In the genomic region with DNA sequence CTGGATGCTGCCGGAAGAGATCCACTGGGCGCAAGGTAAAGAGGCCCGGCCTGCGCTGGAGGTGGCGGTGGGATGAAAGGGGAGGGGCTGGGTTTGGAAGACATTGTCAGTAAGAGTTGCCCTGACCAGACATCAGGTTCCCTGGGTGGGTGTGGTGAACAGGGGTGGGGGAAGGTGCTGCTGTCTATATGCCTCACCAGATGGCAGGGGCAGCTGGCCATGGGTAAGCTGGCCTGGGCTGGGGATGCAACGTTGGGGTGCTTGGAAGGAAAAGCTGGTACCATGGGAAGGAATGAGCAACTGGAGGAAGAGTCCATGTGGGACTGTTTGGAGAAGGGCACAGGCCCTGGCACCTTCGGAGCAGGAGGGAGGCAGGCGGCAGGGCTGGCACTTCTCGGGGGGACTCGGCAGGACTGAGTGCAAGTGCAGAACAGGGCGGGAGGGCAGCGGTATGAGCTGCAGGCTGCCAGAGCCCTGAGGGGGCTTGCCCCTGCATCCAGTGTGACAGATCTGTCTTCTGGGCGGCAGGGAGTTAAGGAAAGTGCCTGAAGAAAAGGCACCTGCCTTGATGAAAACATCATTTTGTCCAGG, we compare ENCODE assay signal across 14 cellular contexts.
DNase-seq lines count a peak whose midpoint lies in the region; ATAC-seq and TF ChIP-seq lines count a peak whose summit lies in the region.
"Had no signal": no experiment of that assay in that cellular context is flagged by ENCODE, and none has a peak within 500 bp of the region (broad histone marks: within the 10 kb centered on the region; RNA-seq: fewer than 3 reads in every experiment).

No MANE protein-coding gene starts in this region.

- H3K27ac Mint-ChIP-seq in neural crest cell (ENCODE audit: unreplicated experiment): no peak overlapping the region
- H3K27ac Mint-ChIP-seq: CD4-positive, alpha-beta memory T cell; HFFc6 had no signal

- peak; percentile 14 for DNase-seq in DMS 273 treated with DMSO at 0.1 percent for 48 hours (lab: John Stamatoyannopoulos, UW)
- peak; percentile 75 for DNase-seq in WERI-Rb-1
- no peak for DNase-seq in neural crest cell (ENCODE audit: low read depth, low spot score)
- DNase-seq in stimulated activated CD4-positive, alpha-beta T cell treated with anti-CD3 and anti-CD28 coated beads, Interleukin-15, amount 100 ng/mL, for 24 hours: no peak
- no peak for DNase-seq in iPS-NIHi7 (ENCODE audit: extremely low spot score)
- no peak for DNase-seq in stimulated activated CD4-positive, alpha-beta T cell treated with anti-CD3 and anti-CD28 coated beads, Interleukin-4, amount 100 ng/mL, for 24 hours
- DNase-seq: ACHN; CD4-positive, alpha-beta memory T cell; HCEC 1CT; HFFc6 had no signal

- no peak for ATAC-seq in GM19351 (IDR thresholded peaks at IDR 0.05; ENCODE audit: unreplicated experiment)
- ATAC-seq: HepG2 had no signal

- H4K20me1 ChIP-seq in BLaER1: peaks cover 45% of the 10 kb centered on the region

- no peaks in the 10 kb centered on the region for H3K36me3 Mint-ChIP-seq in neural crest cell (ENCODE audit: low read depth)
- H3K36me3 Mint-ChIP-seq: CD4-positive, alpha-beta memory T cell had no signal

- H3K4me3 Mint-ChIP-seq in neural crest cell: peak overlapping the region; percentile 29
- H3K4me3 Mint-ChIP-seq: CD4-positive, alpha-beta memory T cell; HFFc6 had no signal

- H3K9me3 Mint-ChIP-seq in neural crest cell: no peaks in the 10 kb centered on the region
- H3K9me3 Mint-ChIP-seq: CD4-positive, alpha-beta memory T cell; HFFc6 had no signal

- H3K9me3 ChIP-seq in BLaER1: no peaks in the 10 kb centered on the region
- no peaks in the 10 kb centered on the region for H3K9me3 ChIP-seq in WERI-Rb-1 (ENCODE audit: severe bottlenecking)

- peaks cover 43% of the 10 kb centered on the region for H3K27me3 Mint-ChIP-seq in neural crest cell (ENCODE audit: low read depth)

- H3K4me1 ChIP-seq in BLaER1: peaks cover 95% of the 10 kb centered on the region

- peaks cover 45% of the 10 kb centered on the region for H3K4me1 Mint-ChIP-seq in neural crest cell

- H3K27me3 ChIP-seq in BLaER1: peaks cover 5% of the 10 kb centered on the region; the same call in 1 of the 2 replicates
- no peaks in the 10 kb centered on the region for H3K27me3 ChIP-seq in WERI-Rb-1 (ENCODE audit: insufficient read depth, low read depth, severe bottlenecking)

- H3K4me3 ChIP-seq in BLaER1 (0 out of 2 replicates have a peak overlapping the region, but pooled peaks have one; percentile 14), WERI-Rb-1 (ENCODE audit: low read depth, low read length) (no peak overlapping the region)

- H3K4me2 ChIP-seq in BLaER1: peak overlapping the region; percentile 95

- TF ChIP-seq CTCF in WERI-Rb-1 (IDR thresholded peaks at IDR 0.05; ENCODE audit: low read depth, low read length) (no peak), neural crest cell (conservative IDR thresholded peaks at IDR 0.05) (no peak)

- H3K36me3 ChIP-seq in BLaER1: no peaks in the 10 kb centered on the region
- H3K36me3 ChIP-seq in WERI-Rb-1: no peaks in the 10 kb centered on the region

- H3K27ac ChIP-seq in BLaER1: no peak overlapping the region
- peak overlapping the region; percentile 34 for H3K27ac ChIP-seq in WERI-Rb-1
- H3K27ac ChIP-seq: C4-2B had no signal

- H3K9ac ChIP-seq in BLaER1: no peak overlapping the region

Comparison
In these comparisons a context has a peak if more than half of its experiments do, and no peak if none do; other contexts are left out.
1. DNase-seq: peak in DMS 273 treated with DMSO at 0.1 percent for 48 hours (single experiment) and WERI-Rb-1 (single experiment); none in neural crest cell (single experiment), stimulated activated CD4-positive, alpha-beta T cell treated with anti-CD3 and anti-CD28 coated beads, Interleukin-15, amount 100 ng/mL, for 24 hours (single experiment), iPS-NIHi7 (single experiment) and stimulated activated CD4-positive, alpha-beta T cell treated with anti-CD3 and anti-CD28 coated beads, Interleukin-4, amount 100 ng/mL, for 24 hours (single experiment).